In genomic region chr4:168734703-168735688, GRCh38 we compare ENCODE assay signal across 21 cellular contexts.
A peak's percentile ranks its signal among the peaks of the same experiment; 100 is the strongest.
DNase-seq lines count a peak whose midpoint lies in the region; ATAC-seq, FAIRE-seq and TF ChIP-seq lines count a peak whose summit lies in the region.
"Had no signal": no experiment of that assay in that cellular context is flagged by ENCODE, and none has a peak within 500 bp of the region (broad histone marks: within the 10 kb centered on the region; RNA-seq: fewer than 3 reads in every experiment).

No MANE protein-coding gene starts in this region.

- H3K36me3 ChIP-seq in kidney (ENCODE audit: control insufficient read depth in 1 of 2, insufficient read depth in 2 of 2, low read length in 2 of 2): no peaks in the 10 kb centered on the region

- H3K27ac ChIP-seq in kidney (ENCODE audit: low read depth in 2 of 2, low read length in 2 of 2): peak overlapping the region; percentile 35 to 78

- no peaks in the 10 kb centered on the region for H3K9me3 Mint-ChIP-seq in natural killer cell
- H3K9me3 Mint-ChIP-seq: activated naive CD8-positive, alpha-beta T cell treated with anti-CD3 and anti-CD28 coated beads for 36 hours; activated T-cell treated with anti-CD3 and anti-CD28 coated beads, Interleukin-2, amount 50 U/mL, for 72 hours had no signal

- H3K4me1 Mint-ChIP-seq in natural killer cell: no peaks in the 10 kb centered on the region
- H3K4me1 Mint-ChIP-seq: activated naive CD8-positive, alpha-beta T cell treated with anti-CD3 and anti-CD28 coated beads for 36 hours had no signal

- H3K4me1 ChIP-seq in kidney (ENCODE audit: control insufficient read depth in 1 of 2, insufficient read depth in 1 of 2, low read depth in 1 of 2, low read length in 2 of 2): peaks cover 0 to 10% of the 10 kb centered on the region in 2 donors

- peak; percentile 50 for ATAC-seq in Right ventricle myocardium inferior
- no peak for ATAC-seq in HG02973 (IDR thresholded peaks at IDR 0.05; ENCODE audit: unreplicated experiment)
- ATAC-seq in natural killer cell: no peak
- ATAC-seq: activated T-cell treated with anti-CD3 and anti-CD28 coated beads, Interleukin-2, amount 50 U/mL, for 72 hours; mucosa of descending colon; PC-3 had no signal

- H3K36me3 Mint-ChIP-seq in natural killer cell: peaks cover 5% of the 10 kb centered on the region
- H3K36me3 Mint-ChIP-seq: activated naive CD8-positive, alpha-beta T cell treated with anti-CD3 and anti-CD28 coated beads for 36 hours had no signal

- no peak for FAIRE-seq in kidney (lab: Jason Lieb, UNC)
- FAIRE-seq: GM19239 had no signal

- TF ChIP-seq CTCF in kidney (IDR thresholded peaks at IDR 0.05; ENCODE audit: borderline replicate concordance, extremely low read depth, insufficient read depth) (no peak), natural killer cell (IDR thresholded peaks at IDR 0.05) (no peak)

- intact Hi-C loops in Right ventricle myocardium inferior (cut with DNase I) (no loop called here), cardiac septum (cut with DNase I) (no loop called here), kidney (cut with DNase I) (no loop called here), natural killer cell (cut with micrococcal nuclease) (no loop called here)

- peak overlapping the region in 1 of 2 donors; percentile 21 for H3K4me3 ChIP-seq in kidney (ENCODE audit: low read length in 2 of 2)
- H3K4me3 ChIP-seq: mucosa of descending colon had no signal

- H3K4me3 Mint-ChIP-seq in natural killer cell: no peak overlapping the region
- H3K4me3 Mint-ChIP-seq: activated naive CD8-positive, alpha-beta T cell treated with anti-CD3 and anti-CD28 coated beads for 36 hours; activated T-cell treated with anti-CD3 and anti-CD28 coated beads, Interleukin-2, amount 50 U/mL, for 72 hours had no signal

- DNase-seq in Right ventricle myocardium inferior (ENCODE audit: missing footprints): no peak
- no peak for DNase-seq in cardiac septum (ENCODE audit: low spot score)
- no peak for DNase-seq in kidney
- peak; percentile 16 for DNase-seq in retina
- DNase-seq in RPMI8226: no peak
- DNase-seq in natural killer cell: no peak
- no peak for DNase-seq in activated effector memory CD4-positive, alpha-beta T cell treated with Interleukin-2 at 50 U/mL for 16 hours
- DNase-seq: activated naive CD8-positive, alpha-beta T cell treated with anti-CD3 and anti-CD28 coated beads for 36 hours; activated T-cell treated with anti-CD3 and anti-CD28 coated beads, Interleukin-2, amount 50 U/mL, for 72 hours; Calu3; central memory CD4-positive, alpha-beta T cell; effector CD4-positive, alpha-beta T cell; HCEC 1CT; mucosa of descending colon; NCI-H1105; NCI-H69; PC-3; stimulated activated CD4-positive, alpha-beta T cell treated with anti-CD3 and anti-CD28 coated beads, Interleukin-4, amount 100 ng/mL, for 1 hour; substantia nigra had no signal

- H3K27me3 Mint-ChIP-seq in natural killer cell (ENCODE audit: low read depth in 2 of 2): peaks cover 11 to 28% of the 10 kb centered on the region in 2 donors

- H3K27ac Mint-ChIP-seq in natural killer cell: no peak overlapping the region
- H3K27ac Mint-ChIP-seq: activated naive CD8-positive, alpha-beta T cell treated with anti-CD3 and anti-CD28 coated beads for 36 hours; activated T-cell treated with anti-CD3 and anti-CD28 coated beads, Interleukin-2, amount 50 U/mL, for 72 hours had no signal

- peak overlapping the region in 1 of 2 donors; percentile 43 for H3K9ac ChIP-seq in kidney (ENCODE audit: low read length in 2 of 2)

- H3K9me3 ChIP-seq in kidney (ENCODE audit: control insufficient read depth in 1 of 2, low read length in 2 of 2): no peaks in the 10 kb centered on the region
- H3K9me3 ChIP-seq: mucosa of descending colon had no signal
